ENCODE assay signal across 8 cellular contexts in the genomic region with DNA sequence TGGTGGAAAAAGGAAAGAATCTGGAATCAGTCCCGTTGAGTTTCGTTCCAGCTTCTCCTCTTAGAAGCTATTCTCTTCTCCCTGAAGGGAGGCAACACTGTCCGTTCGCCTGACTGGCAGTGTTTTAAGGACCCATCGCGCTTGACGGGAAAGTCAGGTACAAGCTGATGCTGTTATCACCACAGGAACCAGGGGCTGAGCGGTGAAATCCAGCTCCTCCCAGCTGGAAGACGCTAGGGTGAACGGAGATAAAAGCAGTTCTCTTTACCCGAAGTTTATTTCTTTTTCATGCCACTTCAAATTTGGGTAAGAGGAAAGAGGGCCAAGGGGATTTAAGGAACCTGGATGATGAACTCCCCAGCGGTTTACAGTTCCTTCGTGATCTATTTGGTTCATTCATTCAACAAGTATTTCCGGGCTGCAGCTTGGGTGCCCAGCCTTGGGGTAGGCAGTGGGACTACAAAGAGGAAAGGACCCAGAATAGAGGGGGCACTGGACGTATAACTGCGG. TPM values are rescaled to one million over a fixed set of nuclear protein-coding genes. Genes with fewer than 3 reads are reported as not detected.
DNase-seq lines count a peak whose midpoint lies in the region; ATAC-seq and TF ChIP-seq lines count a peak whose summit lies in the region.

No MANE protein-coding gene starts in this region.

- H3K27me3 ChIP-seq in GM23248 (replicated peaks; ENCODE audit: insufficient read depth) (peaks cover 18% of the 10 kb centered on the region), fibroblast of lung (ENCODE audit: control insufficient read depth, insufficient read depth, low read length) (peaks cover 8% of the 10 kb centered on the region)

- no peaks in the 10 kb centered on the region for H3K36me3 ChIP-seq in GM23248 (ENCODE audit: low read depth)
- no peaks in the 10 kb centered on the region for H3K36me3 ChIP-seq in fibroblast of lung (ENCODE audit: control insufficient read depth, insufficient read depth, low read length)

- in situ Hi-C loops in GM23248 (cut with MboI): no loop called here

- H3K9me2 ChIP-seq in GM23248 (ENCODE audit: insufficient read depth): no peaks in the 10 kb centered on the region

- H3F3A ChIP-seq in GM23248 (ENCODE audit: insufficient read depth): no peaks in the 10 kb centered on the region

- H3K4me3 ChIP-seq in GM23248 (peak overlapping the region; percentile 29; the same call in 1 of the 2 replicates), fibroblast of lung (replicated peaks in 1 of 4; ENCODE audit: control extremely low read depth in 1 of 4, insufficient read depth in 1 of 4, low read depth in 3 of 4, low read length in 4 of 4) (peak overlapping the region in 2 of 4 experiments; percentile 30 to 60), lower leg skin (ENCODE audit: low read depth, poor library complexity, severe bottlenecking) (no peak overlapping the region)

- WGBS in GM23248 (ENCODE audit: low coverage in 1 of 2, low lambda C conversion rate in 2 of 2, missing lambda C conversion rate in 2 of 2), 2 experiments: 4 to 5% methylated on average over 16 of the region's 16 CpGs
- 3 to 5% methylated on average over 16 of the region's 16 CpGs for WGBS in lower leg skin, 2 donors

- no peaks in the 10 kb centered on the region for H4K20me1 ChIP-seq in GM23248 (ENCODE audit: insufficient read depth)
- H4K20me1 ChIP-seq in fibroblast of lung (ENCODE audit: control insufficient read depth, extremely low read depth, insufficient read depth, low read length): no peaks in the 10 kb centered on the region

- intact Hi-C loops in lower leg skin (cut with DNase I; ENCODE audit: low total_unique reads): no loop called here

- H3K79me2 ChIP-seq in GM23248 (ENCODE audit: insufficient read depth) (no peaks in the 10 kb centered on the region), fibroblast of lung (ENCODE audit: control insufficient read depth, insufficient read depth, low read length) (no peaks in the 10 kb centered on the region)

- H3K4me1 ChIP-seq in GM23248 (ENCODE audit: insufficient read depth): no peaks in the 10 kb centered on the region
- no peaks in the 10 kb centered on the region for H3K4me1 ChIP-seq in fibroblast of lung (ENCODE audit: control insufficient read depth, extremely low read depth, insufficient read depth, low read length)

- H3K9me3 ChIP-seq in GM23248 (ENCODE audit: low read depth) (no peaks in the 10 kb centered on the region), fibroblast of lung (ENCODE audit: control insufficient read depth, insufficient read depth, low read depth, low read length) (no peaks in the 10 kb centered on the region)

- H3K4me2 ChIP-seq in GM23248 (ENCODE audit: unreplicated experiment): no peak overlapping the region
- H3K4me2 ChIP-seq in fibroblast of lung (ENCODE audit: extremely low read depth, insufficient read depth, low read length): peak overlapping the region; percentile 35

- ATAC-seq in GM21367 (IDR thresholded peaks at IDR 0.05; ENCODE audit: unreplicated experiment): no peak

- H2AFZ ChIP-seq in GM23248 (peak overlapping the region; percentile 56; the same call in 1 of the 2 replicates), fibroblast of lung (ENCODE audit: low read length) (peak overlapping the region; percentile 35)

- peak; percentile 4 for DNase-seq in GM23248
- DNase-seq in NCI-H748 (lab: John Stamatoyannopoulos, UW; ENCODE audit: unreplicated experiment): peak; percentile 82
- peak; percentile 3 to 9 for DNase-seq in fibroblast of lung (ENCODE audit: low read depth in 2 of 2)
- DNase-seq in renal cortical epithelial cell (ENCODE audit: low read depth): peak; percentile 2
- DNase-seq in dedifferentiated amniotic fluid mesenchymal stem cell (ENCODE audit: extremely low spot score): no peak
- no peak for DNase-seq in lower leg skin (ENCODE audit: low spot score in 2 of 2)
- no peak for DNase-seq in epidermal melanocyte (ENCODE audit: insufficient read length, low spot score)

- TF ChIP-seq CTCF in fibroblast of lung (conservative IDR thresholded peaks at IDR 0.05 in 1 of 2, IDR thresholded peaks at IDR 0.05 in 1 of 2; ENCODE audit: low read depth in 1 of 2, low read length in 2 of 2): no peak
- TF ChIP-seq CTCF in lower leg skin (IDR thresholded peaks at IDR 0.05): no peak

- H3K27ac ChIP-seq in GM23248 (no peak overlapping the region), fibroblast of lung (ENCODE audit: insufficient read depth, low read length) (no peak overlapping the region)

- H3K9ac ChIP-seq in GM23248: no peak overlapping the region
- no peak overlapping the region for H3K9ac ChIP-seq in fibroblast of lung (ENCODE audit: insufficient read depth, low read length)

- TF ChIP-seq POLR2A in lower leg skin (IDR thresholded peaks at IDR 0.05): no peak

RNA-seq across cellular contexts. Expression of gene DEUP1, which starts 0.6 kb away (rescaled TPM):
- total RNA-seq in GM23248 (2014; rRNA removed; shearing (Covaris generic)): not detected in 2 replicates
- not detected in 2 replicates for polyA plus RNA-seq in GM23248 (2016; fragmentation: Nextera tagmentation; extraction: Ambion mirVana)
- under 0.01 TPM in 1 of 2 replicates, not detected in the other for total RNA-seq in fibroblast of lung
- not detected in 2 replicates for polyA plus RNA-seq in fibroblast of lung
- polyA plus RNA-seq in fibroblast of lung (2012): not detected in 2 replicates
- polyA minus RNA-seq in fibroblast of lung (ENCODE audit: low replicate concordance): not detected in 2 replicates
- total RNA-seq in renal cortical epithelial cell: 0.65 TPM in 1 of 2 replicates, not detected in the other
- not detected for total RNA-seq in lower leg skin

Comparison
In these comparisons a context has a peak if more than half of its experiments do, and no peak if none do; other contexts are left out.
1. DNase-seq: peak in GM23248 (single experiment), NCI-H748 (single experiment), fibroblast of lung (2 of 2) and renal cortical epithelial cell (single experiment); none in dedifferentiated amniotic fluid mesenchymal stem cell (single experiment), lower leg skin (0 of 2) and epidermal melanocyte (single experiment).